Comparison of ENCODE assay signal across 7 cellular contexts in the genomic region with DNA sequence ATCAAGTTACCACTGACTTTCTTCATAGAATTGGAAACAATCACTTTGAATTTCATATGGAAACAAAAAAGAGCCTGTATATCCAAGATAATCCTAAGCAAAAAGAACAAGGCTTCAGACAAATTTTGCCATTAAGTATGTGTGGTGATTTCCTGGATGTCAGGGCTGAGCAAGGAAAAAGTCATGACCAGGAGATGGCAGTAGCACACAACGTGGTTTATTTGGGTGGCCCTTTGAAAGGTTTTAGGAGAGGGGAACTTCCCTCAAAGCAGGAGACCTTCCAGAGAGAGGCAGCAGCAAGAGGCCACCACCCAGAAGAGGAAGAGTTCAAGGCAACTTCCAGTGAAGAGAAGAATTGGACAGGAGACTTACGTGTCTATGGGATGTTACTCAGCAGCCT. TPM values are rescaled to one million over a fixed set of nuclear protein-coding genes. Genes with fewer than 3 reads are reported as not detected.
A peak's percentile ranks its signal among the peaks of the same experiment; 100 is the strongest.
DNase-seq lines count a peak whose midpoint lies in the region; ATAC-seq, FAIRE-seq and TF ChIP-seq lines count a peak whose summit lies in the region.

No MANE protein-coding gene starts in this region.

- H3K36me3 ChIP-seq in GM06990 (ENCODE audit: control insufficient read depth, insufficient read depth, low read length) = no peaks in the 10 kb centered on the region

- no peak for FAIRE-seq in GM12891 (lab: Jason Lieb, UNC)
- FAIRE-seq in RCC 7860 (lab: Jason Lieb, UNC) = no peak

- no peaks in the 10 kb centered on the region for H3K27me3 Mint-ChIP-seq in WTC11 (ENCODE audit: low read depth)

- H3K4me3 ChIP-seq in GM06990 (replicated peaks; ENCODE audit: low read depth, low read length) (no peak overlapping the region), HFF-Myc (replicated peaks; ENCODE audit: low read depth, low read length) (no peak overlapping the region)

- TF ChIP-seq CTCF in GM06990 (IDR thresholded peaks at IDR 0.05; ENCODE audit: insufficient read depth, low read length, poor library complexity, severe bottlenecking) = peak; percentile 56
- peak; percentile 42 for TF ChIP-seq CTCF in HFF-Myc (IDR thresholded peaks at IDR 0.05; ENCODE audit: low read depth, low read length, missing control alignments)
- no peak for TF ChIP-seq CTCF in WTC11 (IDR thresholded peaks at IDR 0.05)

- CTCF ChIA-PET in WTC11 (lab: Charles Lee) = interaction anchor here (0.6 to 0.8 kb wide), 2 partner anchors 34 to 41 kb away, joined by 3 to 4 read pairs; no protein-coding TSS in a partner anchor

- no peaks in the 10 kb centered on the region for H3K36me3 Mint-ChIP-seq in WTC11

- no peaks in the 10 kb centered on the region for H3K9me3 Mint-ChIP-seq in WTC11

- POLR2A ChIA-PET in WTC11 (lab: Charles Lee) = no interaction called here

- DNase-seq in GM06990 (ENCODE audit: extremely low read depth, insufficient read length) (no peak), HFF-Myc (ENCODE audit: extremely low read depth, low read depth) (no peak), WTC11 (ENCODE audit: low spot score) (no peak), lung microvascular endothelial cell (ENCODE audit: low read depth in 2 of 2) (peak; percentile 10 to 33), GM12891 (ENCODE audit: insufficient read length, low spot score) (no peak), RCC 7860 (ENCODE audit: low spot score) (no peak), HuH-7 (ENCODE audit: low spot score) (no peak)

- no peak for TF ChIP-seq POLR2A in GM12891 (IDR thresholded peaks at IDR 0.05; ENCODE audit: low read depth, low read length)

- H3K4me1 Mint-ChIP-seq in WTC11 = peaks cover 12% of the 10 kb centered on the region

- no peak overlapping the region for H3K27ac Mint-ChIP-seq in WTC11

- ATAC-seq in WTC11 = peak; percentile 71

- H3K27me3 ChIP-seq in GM06990 (replicated peaks; ENCODE audit: control insufficient read depth, insufficient read depth, low read length) = no peaks in the 10 kb centered on the region

- no peak overlapping the region for H3K4me3 Mint-ChIP-seq in WTC11

TF ChIP-seq in WTC11, 78 proteins besides CTCF, POLR2A, EP300 and RAD21 (continues in another document):
- no peak for TF ChIP-seq ELF4 (CRISPR knock-in tag; IDR thresholded peaks at IDR 0.05; ENCODE audit: low read depth)
- TF ChIP-seq, protein P1, sequence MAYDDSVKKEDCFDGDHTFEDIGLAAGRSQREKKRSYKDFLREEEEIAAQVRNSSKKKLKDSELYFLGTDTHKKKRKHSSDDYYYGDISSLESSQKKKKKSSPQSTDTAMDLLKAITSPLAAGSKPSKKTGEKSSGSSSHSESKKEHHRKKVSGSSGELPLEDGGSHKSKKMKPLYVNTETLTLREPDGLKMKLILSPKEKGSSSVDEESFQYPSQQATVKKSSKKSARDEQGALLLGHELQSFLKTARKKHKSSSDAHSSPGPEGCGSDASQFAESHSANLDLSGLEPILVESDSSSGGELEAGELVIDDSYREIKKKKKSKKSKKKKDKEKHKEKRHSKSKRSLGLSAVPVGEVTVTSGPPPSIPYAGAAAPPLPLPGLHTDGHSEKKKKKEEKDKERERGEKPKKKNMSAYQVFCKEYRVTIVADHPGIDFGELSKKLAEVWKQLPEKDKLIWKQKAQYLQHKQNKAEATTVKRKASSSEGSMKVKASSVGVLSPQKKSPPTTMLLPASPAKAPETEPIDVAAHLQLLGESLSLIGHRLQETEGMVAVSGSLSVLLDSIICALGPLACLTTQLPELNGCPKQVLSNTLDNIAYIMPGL (CRISPR knock-in tag; IDR thresholded peaks at IDR 0.05) = no peak
- TF ChIP-seq NR1H2 (CRISPR knock-in tag; IDR thresholded peaks at IDR 0.05) = no peak
- no peak for TF ChIP-seq CREM (CRISPR knock-in tag; IDR thresholded peaks at IDR 0.05)
- TF ChIP-seq IRF2 (CRISPR knock-in tag; IDR thresholded peaks at IDR 0.05; ENCODE audit: borderline replicate concordance, low read depth) = no peak
- no peak for TF ChIP-seq MLX (CRISPR knock-in tag; IDR thresholded peaks at IDR 0.05)
- TF ChIP-seq, protein P2, sequence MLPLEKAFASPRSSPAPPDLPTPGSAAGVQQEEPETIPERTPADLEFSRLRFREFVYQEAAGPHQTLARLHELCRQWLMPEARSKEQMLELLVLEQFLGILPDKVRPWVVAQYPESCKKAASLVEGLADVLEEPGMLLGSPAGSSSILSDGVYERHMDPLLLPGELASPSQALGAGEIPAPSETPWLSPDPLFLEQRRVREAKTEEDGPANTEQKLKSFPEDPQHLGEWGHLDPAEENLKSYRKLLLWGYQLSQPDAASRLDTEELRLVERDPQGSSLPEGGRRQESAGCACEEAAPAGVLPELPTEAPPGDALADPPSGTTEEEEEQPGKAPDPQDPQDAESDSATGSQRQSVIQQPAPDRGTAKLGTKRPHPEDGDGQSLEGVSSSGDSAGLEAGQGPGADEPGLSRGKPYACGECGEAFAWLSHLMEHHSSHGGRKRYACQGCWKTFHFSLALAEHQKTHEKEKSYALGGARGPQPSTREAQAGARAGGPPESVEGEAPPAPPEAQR (CRISPR knock-in tag; IDR thresholded peaks at IDR 0.05) = no peak
- TF ChIP-seq ZNF263 (CRISPR knock-in tag; IDR thresholded peaks at IDR 0.05; ENCODE audit: low read depth) = no peak
- no peak for TF ChIP-seq PREB (CRISPR knock-in tag; IDR thresholded peaks at IDR 0.05; ENCODE audit: borderline replicate concordance)

TF ChIP-seq in GM12891, 5 proteins besides CTCF, POLR2A, EP300 and RAD21:
- TF ChIP-seq POU2F2 (IDR thresholded peaks at IDR 0.05; ENCODE audit: low read depth, low read length) (no peak), PAX5 (IDR thresholded peaks at IDR 0.05; ENCODE audit: insufficient read depth, low read length, severe bottlenecking) (no peak), POLR2AphosphoS5 (IDR thresholded peaks at IDR 0.05; ENCODE audit: low read depth, low read length) (no peak), SPI1 (IDR thresholded peaks at IDR 0.05; ENCODE audit: low read depth, low read length) (no peak)

RNA-seq across cellular contexts. Expression of gene ZXDB, which starts 18.1 kb away (rescaled TPM):
- total RNA-seq in WTC11 (2021) = 7.8 to 8.0 TPM (median 7.9 TPM) in 3 replicates
- total RNA-seq in lung microvascular endothelial cell = 5.0 and 6.9 TPM in 2 replicates
- polyA plus RNA-seq in GM12891 (2012; ENCODE audit: low read depth, missing spikeins) = 1.8 TPM

Comparison
In these comparisons a context has a peak if more than half of its experiments do, and no peak if none do; other contexts are left out.
1. DNase-seq: peak in lung microvascular endothelial cell (2 of 2); none in GM06990 (single experiment), HFF-Myc (single experiment), WTC11 (single experiment), GM12891 (single experiment), RCC 7860 (single experiment) and HuH-7 (single experiment).